Comparison of ENCODE assay signal across 8 cellular contexts in genomic region chr4:1082215-1083182, GRCh38. TPM values are rescaled to one million over a fixed set of nuclear protein-coding genes. Genes with fewer than 3 reads are reported as not detected.
DNase-seq lines count a peak whose midpoint lies in the region; ATAC-seq lines count a peak whose summit lies in the region.

No MANE protein-coding gene starts in this region.

- no peaks in the 10 kb centered on the region for H3K36me3 Mint-ChIP-seq in dendritic cell treated with granulocyte-macrophage colony-stimulating factor and Interleukin-4, amounts not matched to agents 40 ng/mL and 50 ng/mL, for 4 days (ENCODE audit: low read depth)
- H3K36me3 Mint-ChIP-seq in naive B cell: peaks cover 0 to under 1% of the 10 kb centered on the region in 2 donors

- H3K27me3 Mint-ChIP-seq in dendritic cell treated with granulocyte-macrophage colony-stimulating factor and Interleukin-4, amounts not matched to agents 40 ng/mL and 50 ng/mL, for 4 days: peaks cover 14% of the 10 kb centered on the region
- H3K27me3 Mint-ChIP-seq in naive B cell: peaks cover 26 to 57% (median 37%) of the 10 kb centered on the region in 3 donors

- peaks cover 25% of the 10 kb centered on the region for H3K4me1 Mint-ChIP-seq in dendritic cell treated with granulocyte-macrophage colony-stimulating factor and Interleukin-4, amounts not matched to agents 40 ng/mL and 50 ng/mL, for 4 days (ENCODE audit: low read depth)
- H3K4me1 Mint-ChIP-seq in naive B cell: peaks cover 14 to 23% (median 17%) of the 10 kb centered on the region in 3 donors

- H3K4me3 Mint-ChIP-seq in dendritic cell treated with granulocyte-macrophage colony-stimulating factor and Interleukin-4, amounts not matched to agents 40 ng/mL and 50 ng/mL, for 4 days: no peak overlapping the region
- peak overlapping the region in 3 of 8 donors; percentile 20 to 57 (median 35) for H3K4me3 Mint-ChIP-seq in naive B cell

- DNase-seq in DMS53 (lab: John Stamatoyannopoulos, UW): peak; percentile 94
- DNase-seq in NCI-H345 (lab: John Stamatoyannopoulos, UW): peak; percentile 63
- DNase-seq in naive B cell: peak; percentile 12
- DNase-seq in NCI-H2107 treated with DMSO at 0.1 percent for 48 hours (lab: John Stamatoyannopoulos, UW; ENCODE audit: unreplicated experiment): no peak
- DNase-seq in stimulated activated naive CD4-positive, alpha-beta T cell treated with Interleukin-2 at 50 U/mL for 16 hours (lab: John Stamatoyannopoulos, UW): no peak
- no peak for DNase-seq in stimulated activated CD4-positive, alpha-beta T cell treated with anti-CD3 and anti-CD28 coated beads, Interleukin-2, amount 100 ng/mL, for 24 hours

- H3K27ac Mint-ChIP-seq in dendritic cell treated with granulocyte-macrophage colony-stimulating factor and Interleukin-4, amounts not matched to agents 40 ng/mL and 50 ng/mL, for 4 days: peak overlapping the region; percentile 39
- H3K27ac Mint-ChIP-seq in naive B cell: peak overlapping the region in 4 of 6 donors; percentile 34 to 80 (median 76)

- intact Hi-C loops in dendritic cell treated with granulocyte-macrophage colony-stimulating factor and Interleukin-4, amounts not matched to agents 40 ng/mL and 50 ng/mL, for 4 days (cut with micrococcal nuclease): no loop called here

- ATAC-seq in naive B cell (ENCODE audit: low read depth in 2 of 2) (peak; percentile 82 to 90), GM21367 (IDR thresholded peaks at IDR 0.05; ENCODE audit: unreplicated experiment) (no peak)

- no peaks in the 10 kb centered on the region for H3K9me3 Mint-ChIP-seq in dendritic cell treated with granulocyte-macrophage colony-stimulating factor and Interleukin-4, amounts not matched to agents 40 ng/mL and 50 ng/mL, for 4 days
- peaks cover 0 to 8% (median under 1%) of the 10 kb centered on the region in 7 donors for H3K9me3 Mint-ChIP-seq in naive B cell

RNA-seq across cellular contexts. Expression of gene RNF212, which starts 30.9 kb away (rescaled TPM):
- polyA plus RNA-seq in naive B cell (ENCODE audit: low read depth in 6 of 6): 10 to 100 TPM in 1 of 6 donors, 1 to 10 TPM in 4, under 1 TPM in 1; 0.79 to 11.6 (median 2.0) TPM

Comparison
In these comparisons a context has a peak if more than half of its experiments do, and no peak if none do; other contexts are left out.
1. DNase-seq: peak in DMS53 (single experiment), NCI-H345 (single experiment) and naive B cell (single experiment); none in NCI-H2107 treated with DMSO at 0.1 percent for 48 hours (single experiment), stimulated activated naive CD4-positive, alpha-beta T cell treated with Interleukin-2 at 50 U/mL for 16 hours (single experiment) and stimulated activated CD4-positive, alpha-beta T cell treated with anti-CD3 and anti-CD28 coated beads, Interleukin-2, amount 100 ng/mL, for 24 hours (0 of 2).